Comparison of ENCODE assay signal across 10 cellular contexts in the genomic region with DNA sequence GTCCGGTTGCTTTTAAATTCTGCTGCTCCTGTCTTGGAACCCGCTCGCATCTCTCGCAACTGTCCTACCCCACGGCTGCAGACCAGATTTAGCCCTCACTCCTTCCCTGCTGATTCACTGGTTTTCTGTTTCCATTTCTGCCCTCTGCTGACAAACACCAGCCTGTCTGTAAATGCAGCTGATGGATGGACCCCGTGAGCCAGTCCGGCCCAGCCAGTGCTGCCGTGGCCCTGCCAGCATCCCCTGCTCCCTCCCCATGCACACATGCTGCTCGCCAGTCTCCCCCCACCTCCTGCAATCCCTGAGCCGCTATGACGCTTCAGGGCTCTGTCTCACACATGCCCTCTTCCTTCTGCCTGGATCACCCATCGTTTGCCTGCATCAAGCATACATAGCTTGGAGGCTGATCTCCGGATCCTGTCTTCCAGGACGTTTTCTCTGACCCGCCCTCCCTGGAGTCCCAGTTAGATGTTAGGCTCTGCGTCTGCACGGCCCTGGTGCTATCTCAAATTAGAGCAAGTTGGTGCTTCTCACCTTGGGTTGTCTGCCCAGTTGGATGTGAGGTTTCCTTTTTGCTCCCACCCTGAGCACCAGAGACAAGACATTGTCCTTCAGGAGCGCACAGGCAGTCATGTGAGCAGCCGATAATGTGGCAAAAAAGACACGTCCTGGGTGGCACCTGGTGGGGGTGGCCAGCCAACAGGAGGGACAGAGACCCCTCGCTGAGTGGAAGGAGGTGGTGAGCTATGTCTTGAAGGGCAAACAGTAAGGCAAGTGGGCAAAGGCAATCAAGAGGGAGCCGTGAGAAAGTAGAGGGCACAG. TPM values are rescaled to one million over a fixed set of nuclear protein-coding genes. Genes with fewer than 3 reads are reported as not detected.
DNase-seq lines count a peak whose midpoint lies in the region; ATAC-seq and TF ChIP-seq lines count a peak whose summit lies in the region.
"Had no signal": no experiment of that assay in that cellular context is flagged by ENCODE, and none has a peak within 500 bp of the region (broad histone marks: within the 10 kb centered on the region; RNA-seq: fewer than 3 reads in every experiment).

No MANE protein-coding gene starts in this region.

- H3K36me3 Mint-ChIP-seq in activated T-cell treated with anti-CD3 and anti-CD28 coated beads, Interleukin-2, amount 50 U/mL, for 4 hours (ENCODE audit: insufficient read depth) = no peaks in the 10 kb centered on the region

- TF ChIP-seq CTCF in dorsolateral prefrontal cortex (IDR thresholded peaks at IDR 0.05 in 54 of 56, conservative IDR thresholded peaks at IDR 0.05 in 2 of 56; ENCODE audit: low read depth in 1 of 56, partially characterized antibody in 56 of 56) (peak in 49 of 56 donors; percentile 9 to 64 (median 37)), lower lobe of right lung (IDR thresholded peaks at IDR 0.05) (no peak), transverse colon (IDR thresholded peaks at IDR 0.05) (no peak)

- no peak for TF ChIP-seq POLR2A in transverse colon (IDR thresholded peaks at IDR 0.05)

- H3K27ac ChIP-seq in dorsolateral prefrontal cortex (peak overlapping the region in 58 of 59 donors; percentile 46 to 93 (median 79)), lower lobe of right lung (no peak overlapping the region), transverse colon (no peak overlapping the region)
- H3K27ac ChIP-seq: SK-N-MC had no signal

- H3K4me1 ChIP-seq in lower lobe of right lung = peaks cover 12% of the 10 kb centered on the region
- peaks cover 4 to 11% (median 6%) of the 10 kb centered on the region in 4 donors for H3K4me1 ChIP-seq in transverse colon

- ATAC-seq in activated T-cell treated with anti-CD3 and anti-CD28 coated beads, Interleukin-2, amount 50 U/mL, for 4 hours = no peak
- ATAC-seq in lower lobe of right lung = no peak
- no peak for ATAC-seq in GM19452 (IDR thresholded peaks at IDR 0.05; ENCODE audit: unreplicated experiment)
- no peak for ATAC-seq in GM18520 (IDR thresholded peaks at IDR 0.05; ENCODE audit: unreplicated experiment)

- intact Hi-C loops in dorsolateral prefrontal cortex (cut with DNase I) = no loop called here
- intact Hi-C loops in lower lobe of right lung (cut with DNase I) = no loop called here
- intact Hi-C loops in transverse colon (cut with DNase I; ENCODE audit: low total_unique reads) = no loop called here

- peak; percentile 9 for DNase-seq in activated T-cell treated with anti-CD3 and anti-CD28 coated beads, Interleukin-2, amount 50 U/mL, for 1 hour
- DNase-seq in activated T-cell treated with anti-CD3 and anti-CD28 coated beads, Interleukin-2, amount 50 U/mL, for 4 hours = no peak
- DNase-seq in dorsolateral prefrontal cortex = peak in 9 of 10 donors; percentile 71 to 85 (median 82)
- DNase-seq in lower lobe of right lung = peak; percentile 39
- DNase-seq in transverse colon = peak; percentile 5
- DNase-seq in T-helper 1 cell = no peak
- DNase-seq: ACHN had no signal

- H3K9me3 ChIP-seq in lower lobe of right lung (no peaks in the 10 kb centered on the region), transverse colon (no peaks in the 10 kb centered on the region)

- WGBS in transverse colon (ENCODE audit: low coverage in 1 of 2), 2 donors = 58 to 65% methylated on average over 7 to 22 of the region's 22 CpGs

- peaks cover 2% of the 10 kb centered on the region for H3K27me3 Mint-ChIP-seq in activated T-cell treated with anti-CD3 and anti-CD28 coated beads, Interleukin-2, amount 50 U/mL, for 4 hours (ENCODE audit: low read depth)

- H3K4me1 Mint-ChIP-seq in activated T-cell treated with anti-CD3 and anti-CD28 coated beads, Interleukin-2, amount 50 U/mL, for 4 hours (ENCODE audit: low read depth) = peaks cover 4% of the 10 kb centered on the region

- H3K9me3 Mint-ChIP-seq in activated T-cell treated with anti-CD3 and anti-CD28 coated beads, Interleukin-2, amount 50 U/mL, for 4 hours = no peaks in the 10 kb centered on the region

- no peaks in the 10 kb centered on the region for H3K36me3 ChIP-seq in lower lobe of right lung
- H3K36me3 ChIP-seq in transverse colon = no peaks in the 10 kb centered on the region

- peak overlapping the region in 50 of 59 donors; percentile 1 to 55 (median 24) for H3K4me3 ChIP-seq in dorsolateral prefrontal cortex
- no peak overlapping the region for H3K4me3 ChIP-seq in lower lobe of right lung
- H3K4me3 ChIP-seq in transverse colon = no peak overlapping the region
- H3K4me3 ChIP-seq: SK-N-MC had no signal

- in situ Hi-C loops in transverse colon (cut with MboI; ENCODE audit: low pct_ligation_motif_present in 1 of 4, low pct_unique_long_range_greater_than_20kb in 1 of 4, low sequenced_read_pairs in 3 of 4) = no loop called here

- no peak overlapping the region for H3K4me3 Mint-ChIP-seq in activated T-cell treated with anti-CD3 and anti-CD28 coated beads, Interleukin-2, amount 50 U/mL, for 4 hours

- TF ChIP-seq EP300 in transverse colon (IDR thresholded peaks at IDR 0.05; ENCODE audit: low read depth) = no peak

- H3K27me3 ChIP-seq in dorsolateral prefrontal cortex (no peaks in the 10 kb centered on the region), lower lobe of right lung (ENCODE audit: low read depth) (peaks cover 12% of the 10 kb centered on the region), transverse colon (peaks cover 15% of the 10 kb centered on the region)

RNA-seq across cellular contexts. Expression of gene ACR, which starts 4.3 kb away (rescaled TPM):
- not detected for total RNA-seq in activated T-cell treated with anti-CD3 and anti-CD28 coated beads, Interleukin-2, amount 50 U/mL, for 4 hours
- total RNA-seq in dorsolateral prefrontal cortex (1 to 10 TPM in 55 of 120 experiments, under 1 TPM in 41, not detected in 24; 0.33 to 2.9 (median 1.1) TPM), lower lobe of right lung (0.62 TPM), transverse colon (not detected)

RNA-seq across cellular contexts. Expression of gene RABL2B, which starts 49.7 kb away (rescaled TPM):
- total RNA-seq in activated T-cell treated with anti-CD3 and anti-CD28 coated beads, Interleukin-2, amount 50 U/mL, for 4 hours = 10 to 100 TPM; 28.3 to 38.4 (median 28.4) TPM
- total RNA-seq in dorsolateral prefrontal cortex (10 to 100 TPM; 40.2 to 93.2 (median 62.7) TPM), lower lobe of right lung (46.3 TPM), transverse colon (10 to 100 TPM in 3 of 4 donors, 1 to 10 TPM in 1; 7.8 to 18.2 (median 13.2) TPM)

Comparison
In these comparisons a context has a peak if more than half of its experiments do, and no peak if none do; other contexts are left out.
1. DNase-seq: peak in activated T-cell treated with anti-CD3 and anti-CD28 coated beads, Interleukin-2, amount 50 U/mL, for 1 hour (single experiment), dorsolateral prefrontal cortex (9 of 10), lower lobe of right lung (single experiment) and transverse colon (single experiment); none in activated T-cell treated with anti-CD3 and anti-CD28 coated beads, Interleukin-2, amount 50 U/mL, for 4 hours (single experiment) and T-helper 1 cell (0 of 5).
2. H3K27ac ChIP-seq: peak in dorsolateral prefrontal cortex (58 of 59); none in lower lobe of right lung (single experiment) and transverse colon (0 of 4).
3. H3K4me3 ChIP-seq: peak in dorsolateral prefrontal cortex (50 of 59); none in lower lobe of right lung (single experiment) and transverse colon (0 of 4).
4. CTCF ChIP-seq: peak in dorsolateral prefrontal cortex (49 of 56); none in lower lobe of right lung (single experiment) and transverse colon (0 of 5).